Comparison of ENCODE assay signal across 1 cellular context in the genomic region with DNA sequence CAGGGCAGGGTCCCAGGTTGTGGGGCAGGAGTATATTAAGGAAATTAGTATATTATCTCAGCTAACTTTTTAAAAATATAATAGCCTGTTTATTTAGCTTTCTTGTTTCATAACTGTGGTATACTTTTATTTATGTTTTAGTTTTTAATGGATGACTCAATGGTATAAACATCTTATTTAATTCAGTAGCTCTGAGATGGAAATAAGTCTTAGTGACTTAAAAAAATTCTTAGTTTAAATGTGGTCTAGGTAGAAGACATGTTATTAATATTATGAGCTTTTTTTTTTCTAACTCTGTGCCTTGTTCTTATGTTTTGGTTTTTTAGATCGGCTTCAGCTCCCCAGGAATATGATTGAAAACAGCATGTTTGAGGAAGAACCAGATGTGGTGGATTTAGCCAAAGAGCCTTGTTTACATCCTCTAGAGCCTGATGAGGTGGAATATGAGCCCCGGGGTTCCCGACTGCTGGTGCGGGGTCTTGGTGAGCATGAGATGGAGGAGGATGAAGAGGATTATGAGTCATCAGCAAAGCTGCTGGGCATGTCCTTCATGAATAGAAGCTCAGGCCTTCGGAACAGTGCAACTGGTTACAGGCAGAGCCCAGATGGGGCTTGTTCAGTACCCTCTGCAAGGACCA.
A peak's percentile ranks its signal among the peaks of the same experiment; 100 is the strongest.
TF ChIP-seq lines count a peak whose summit lies in the region.

No MANE protein-coding gene starts in this region.

TF ChIP-seq in K562, 482 proteins besides CTCF, POLR2A, EP300 and RAD21:
- TF ChIP-seq MAFK (IDR thresholded peaks at IDR 0.05; ENCODE audit: low read length), result no peak
- TF ChIP-seq SIN3B (IDR thresholded peaks at IDR 0.05; ENCODE audit: low read depth), result no peak
- TF ChIP-seq MEF2A (IDR thresholded peaks at IDR 0.05; ENCODE audit: control insufficient read depth, low read depth, low read length), result no peak
- TF ChIP-seq ATF3 (IDR thresholded peaks at IDR 0.05), result 0 out of 2 replicates have a peak, but pooled peaks have one; percentile 11
- no peak for TF ChIP-seq ATF3 (CRISPR knock-in tag; conservative IDR thresholded peaks at IDR 0.05)
- no peak for TF ChIP-seq XRCC3 (IDR thresholded peaks at IDR 0.05)
- TF ChIP-seq, protein P1, sequence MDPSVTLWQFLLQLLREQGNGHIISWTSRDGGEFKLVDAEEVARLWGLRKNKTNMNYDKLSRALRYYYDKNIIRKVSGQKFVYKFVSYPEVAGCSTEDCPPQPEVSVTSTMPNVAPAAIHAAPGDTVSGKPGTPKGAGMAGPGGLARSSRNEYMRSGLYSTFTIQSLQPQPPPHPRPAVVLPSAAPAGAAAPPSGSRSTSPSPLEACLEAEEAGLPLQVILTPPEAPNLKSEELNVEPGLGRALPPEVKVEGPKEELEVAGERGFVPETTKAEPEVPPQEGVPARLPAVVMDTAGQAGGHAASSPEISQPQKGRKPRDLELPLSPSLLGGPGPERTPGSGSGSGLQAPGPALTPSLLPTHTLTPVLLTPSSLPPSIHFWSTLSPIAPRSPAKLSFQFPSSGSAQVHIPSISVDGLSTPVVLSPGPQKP (CRISPR knock-in tag; IDR thresholded peaks at IDR 0.05), result no peak
- TF ChIP-seq TCF7L2 (IDR thresholded peaks at IDR 0.05; ENCODE audit: low read depth, low read length), result no peak
- TF ChIP-seq RBM25 (IDR thresholded peaks at IDR 0.05; ENCODE audit: low read depth, low read length, severe bottlenecking), result no peak
- TF ChIP-seq JUND (IDR thresholded peaks at IDR 0.05; ENCODE audit: borderline replicate concordance, low read depth, low read length), result 0 out of 2 replicates have a peak, but pooled peaks have one; percentile 20
- no peak for TF ChIP-seq JUND (tag; IDR thresholded peaks at IDR 0.05; ENCODE audit: borderline replicate concordance, low read depth, low read length)
- no peak for TF ChIP-seq NFE2 (IDR thresholded peaks at IDR 0.05; ENCODE audit: low read depth)
TF ChIP-seq in K562: peak in this region for 2.
